ENCODE assay signal across 24 cellular contexts in the genomic region with DNA sequence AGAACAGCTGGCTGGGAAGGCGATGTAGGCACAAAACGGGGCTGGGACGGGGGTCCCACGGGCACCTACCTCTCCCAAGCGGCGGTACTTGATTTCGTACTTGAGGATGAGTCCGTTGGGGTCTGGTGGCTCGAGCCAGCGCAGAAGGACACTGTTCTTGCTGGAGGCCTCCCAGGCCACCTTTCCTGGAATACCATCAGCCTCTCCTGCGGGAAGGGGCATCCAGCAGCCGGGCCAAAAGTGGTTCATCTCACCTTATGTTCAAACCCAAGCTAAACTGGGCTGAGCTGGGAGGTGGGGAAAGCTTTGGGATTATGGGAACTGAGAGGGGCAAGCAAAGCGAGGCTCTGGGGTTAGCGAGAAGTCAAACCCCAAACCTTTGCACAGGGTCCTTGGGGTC. TPM values are rescaled to one million over a fixed set of nuclear protein-coding genes. Genes with fewer than 3 reads are reported as not detected.
A peak's percentile ranks its signal among the peaks of the same experiment; 100 is the strongest.
DNase-seq lines count a peak whose midpoint lies in the region; ATAC-seq, FAIRE-seq and TF ChIP-seq lines count a peak whose summit lies in the region.
"Had no signal": no experiment of that assay in that cellular context is flagged by ENCODE, and none has a peak within 500 bp of the region (broad histone marks: within the 10 kb centered on the region; RNA-seq: fewer than 3 reads in every experiment).

No MANE protein-coding gene starts in this region.

- H3K27me3 Mint-ChIP-seq in CD14-positive monocyte (ENCODE audit: low read depth in 3 of 3), result peaks cover 67 to 92% (median 71%) of the 10 kb centered on the region in 3 donors
- H3K27me3 Mint-ChIP-seq in activated naive CD8-positive, alpha-beta T cell treated with anti-CD3 and anti-CD28 coated beads, Interleukin-2, amount 50 U/mL, for 24 hours, result peaks cover 59% of the 10 kb centered on the region

- H3K79me2 ChIP-seq in keratinocyte (ENCODE audit: control insufficient read depth, insufficient read depth, low read length), result no peaks in the 10 kb centered on the region
- H3K79me2 ChIP-seq: parathyroid adenoma had no signal

- H3K36me3 Mint-ChIP-seq in CD14-positive monocyte, result peaks cover 0 to 1% of the 10 kb centered on the region in 2 donors
- no peaks in the 10 kb centered on the region for H3K36me3 Mint-ChIP-seq in activated naive CD8-positive, alpha-beta T cell treated with anti-CD3 and anti-CD28 coated beads, Interleukin-2, amount 50 U/mL, for 24 hours (ENCODE audit: low read depth)

- no peak for ATAC-seq in activated naive CD8-positive, alpha-beta T cell treated with anti-CD3 and anti-CD28 coated beads, Interleukin-2, amount 50 U/mL, for 24 hours
- ATAC-seq in HG03571 (IDR thresholded peaks at IDR 0.05; ENCODE audit: unreplicated experiment) (no peak), GM18520 (IDR thresholded peaks at IDR 0.05; ENCODE audit: unreplicated experiment) (no peak)
- ATAC-seq: foreskin keratinocyte had no signal

- H3K4me3 Mint-ChIP-seq in CD14-positive monocyte, result peak overlapping the region; percentile 34 to 77
- peak overlapping the region; percentile 32 for H3K4me3 Mint-ChIP-seq in activated naive CD8-positive, alpha-beta T cell treated with anti-CD3 and anti-CD28 coated beads, Interleukin-2, amount 50 U/mL, for 24 hours
- H3K4me3 Mint-ChIP-seq: dendritic cell treated with granulocyte-macrophage colony-stimulating factor and Interleukin-4, amounts not matched to agents 40 ng/mL and 50 ng/mL, for 4 days had no signal

- FAIRE-seq in keratinocyte (lab: Jason Lieb, UNC) (no peak), urothelium cell line (lab: Jason Lieb, UNC) (no peak)
- FAIRE-seq: GM19239 had no signal

- peaks cover 0 to 11% (median 2%) of the 10 kb centered on the region in 7 donors for H3K9me3 Mint-ChIP-seq in CD14-positive monocyte
- no peaks in the 10 kb centered on the region for H3K9me3 Mint-ChIP-seq in activated naive CD8-positive, alpha-beta T cell treated with anti-CD3 and anti-CD28 coated beads, Interleukin-2, amount 50 U/mL, for 24 hours
- H3K9me3 Mint-ChIP-seq: activated naive CD4-positive, alpha-beta T cell treated with anti-CD3 and anti-CD28 coated beads, Interleukin-2, amount 50 U/mL, for 72 hours; dendritic cell treated with granulocyte-macrophage colony-stimulating factor and Interleukin-4, amounts not matched to agents 40 ng/mL and 50 ng/mL, for 4 days had no signal

- H3K27ac ChIP-seq in keratinocyte (ENCODE audit: control insufficient read depth, insufficient read depth, low read length), result no peak overlapping the region
- H3K27ac ChIP-seq: breast epithelium, epithelial cell of prostate, foreskin keratinocyte, parathyroid adenoma, sigmoid colon, uterus had no signal

- H3K27me3 ChIP-seq in H7 (ENCODE audit: control insufficient read depth, insufficient read depth, low read length) (peaks cover 86% of the 10 kb centered on the region), keratinocyte (ENCODE audit: control insufficient read depth, extremely low read depth, insufficient read depth, low read length) (peaks cover 71% of the 10 kb centered on the region)

- no peaks in the 10 kb centered on the region for H3K36me3 ChIP-seq in H7 (replicated peaks; ENCODE audit: control insufficient read depth, insufficient read depth, low read length)
- H3K36me3 ChIP-seq in keratinocyte (ENCODE audit: control insufficient read depth in 2 of 2, extremely low read depth in 1 of 2, insufficient read depth in 2 of 2, low read length in 2 of 2), result no peaks in the 10 kb centered on the region
- H3K36me3 ChIP-seq: breast epithelium, sigmoid colon, uterus had no signal

- no peaks in the 10 kb centered on the region for H3K9me3 ChIP-seq in keratinocyte (ENCODE audit: control insufficient read depth, low read depth, low read length)
- H3K9me3 ChIP-seq: breast epithelium, Caco-2, sigmoid colon, uterus had no signal

- H3K4me2 ChIP-seq in keratinocyte (ENCODE audit: control insufficient read depth, extremely low read depth, insufficient read depth, low read depth, low read length), result peak overlapping the region; percentile 37

- dilution Hi-C loops in keratinocyte (cut with MboI; ENCODE audit: extremely low pct_ligation_motif_present, low sequenced_read_pairs), result no loop called here

- peaks cover 2% of the 10 kb centered on the region for H3K4me1 ChIP-seq in keratinocyte (ENCODE audit: control insufficient read depth, extremely low read depth, insufficient read depth, low read length)
- H3K4me1 ChIP-seq: breast epithelium, Caco-2, foreskin keratinocyte, parathyroid adenoma, uterus had no signal

- H3K27ac Mint-ChIP-seq in CD14-positive monocyte, result no peak overlapping the region
- no peak overlapping the region for H3K27ac Mint-ChIP-seq in activated naive CD8-positive, alpha-beta T cell treated with anti-CD3 and anti-CD28 coated beads, Interleukin-2, amount 50 U/mL, for 24 hours
- H3K27ac Mint-ChIP-seq: activated CD4-positive, alpha-beta T cell treated with anti-CD3 and anti-CD28 coated beads for 36 hours; activated naive CD4-positive, alpha-beta T cell treated with anti-CD3 and anti-CD28 coated beads, Interleukin-2, amount 50 U/mL, for 72 hours; dendritic cell treated with granulocyte-macrophage colony-stimulating factor and Interleukin-4, amounts not matched to agents 40 ng/mL and 50 ng/mL, for 4 days had no signal

- no peak for DNase-seq in CD14-positive monocyte (ENCODE audit: low spot score)
- DNase-seq in H7, result peak; percentile 53
- DNase-seq in activated naive CD8-positive, alpha-beta T cell treated with anti-CD3 and anti-CD28 coated beads, Interleukin-2, amount 50 U/mL, for 24 hours, result no peak
- no peak for DNase-seq in keratinocyte (ENCODE audit: low read depth, low spot score)
- no peak for DNase-seq in DMS153 (lab: John Stamatoyannopoulos, UW)
- DNase-seq in urothelium cell line (ENCODE audit: low spot score), result no peak
- DNase-seq: Caco-2, foreskin keratinocyte, left ventricle myocardium superior, NCI-H69, OCI-M1, SIG-M5, sigmoid colon, uterus had no signal

- TF ChIP-seq CTCF in CD14-positive monocyte (IDR thresholded peaks at IDR 0.05) (no peak), keratinocyte (optimal IDR thresholded peaks at IDR 0.05 in 1 of 3, IDR thresholded peaks at IDR 0.05 in 1 of 3, conservative IDR thresholded peaks at IDR 0.05 in 1 of 3; ENCODE audit: extremely low read depth in 1 of 3, insufficient read depth in 2 of 3, low read length in 3 of 3) (no peak)

- H3K9me1 ChIP-seq in keratinocyte (ENCODE audit: control insufficient read depth, extremely low read depth, insufficient read depth, low read length), result no peaks in the 10 kb centered on the region

- intact Hi-C loops in CD14-positive monocyte (cut with micrococcal nuclease), result no loop called here

- peaks cover 6% of the 10 kb centered on the region for H3K4me1 Mint-ChIP-seq in CD14-positive monocyte
- H3K4me1 Mint-ChIP-seq in activated naive CD8-positive, alpha-beta T cell treated with anti-CD3 and anti-CD28 coated beads, Interleukin-2, amount 50 U/mL, for 24 hours, result peaks cover 26% of the 10 kb centered on the region

- no peak overlapping the region for H2AFZ ChIP-seq in keratinocyte (ENCODE audit: control insufficient read depth, low read length)
- H2AFZ ChIP-seq: parathyroid adenoma had no signal

- peak overlapping the region; percentile 39; the same call in 1 of the 2 replicates for H3K4me3 ChIP-seq in H7 (ENCODE audit: insufficient read depth, low read depth, low read length)
- H3K4me3 ChIP-seq in keratinocyte (ENCODE audit: control insufficient read depth in 2 of 3, extremely low read depth in 1 of 3, insufficient read depth in 2 of 3, low read depth in 1 of 3, low read length in 3 of 3), result no peak overlapping the region
- H3K4me3 ChIP-seq: sigmoid colon, uterus had no signal

- no peak overlapping the region for H3K9ac ChIP-seq in keratinocyte (ENCODE audit: control insufficient read depth, extremely low read depth, insufficient read depth, low read length)
- H3K9ac ChIP-seq: parathyroid adenoma had no signal

- peaks cover 2% of the 10 kb centered on the region for H4K20me1 ChIP-seq in keratinocyte (ENCODE audit: control insufficient read depth, extremely low read depth, insufficient read depth, low read length)

RNA-seq across cellular contexts. Expression of a gene that starts 14.3 kb away (rescaled TPM):
- polyA plus RNA-seq in CD14-positive monocyte (not detected), keratinocyte (not detected in 3 replicates)
- not detected in 2 replicates for total RNA-seq in H7 (2014; rRNA removed; shearing (Covaris generic))
- polyA plus RNA-seq in keratinocyte (2011; ENCODE audit: low read depth), result not detected
- polyA plus RNA-seq in keratinocyte (2011; cell fraction: cytosol; rRNA removed), result not detected in 2 replicates
- polyA plus RNA-seq in keratinocyte (2011; cell fraction: nucleus; rRNA removed), result not detected in 2 replicates
- not detected in 2 replicates for polyA plus RNA-seq in keratinocyte (2012; ENCODE audit: low replicate concordance)
- not detected in 3 replicates for polyA minus RNA-seq in keratinocyte
- polyA minus RNA-seq in keratinocyte (2011; cell fraction: cytosol; rRNA and poly(A)+ RNA removed), result not detected
- not detected in 2 replicates for polyA minus RNA-seq in keratinocyte (2011; cell fraction: nucleus; rRNA and poly(A)+ RNA removed)
- total RNA-seq: Caco-2, foreskin keratinocyte, LHCN-M2, sigmoid colon had no signal
- polyA plus RNA-seq: foreskin keratinocyte had no signal

RNA-seq across cellular contexts. Expression of a gene that starts 16.0 kb away (rescaled TPM):
- polyA plus RNA-seq in CD14-positive monocyte, result not detected
- total RNA-seq in H7 (2014; rRNA removed; shearing (Covaris generic)), result 0.07 and 0.22 TPM in 2 replicates
- polyA plus RNA-seq in keratinocyte, result 0.03 to 0.06 TPM (median 0.05 TPM) in 3 replicates
- not detected for polyA plus RNA-seq in keratinocyte (2011; ENCODE audit: low read depth)
- polyA plus RNA-seq in keratinocyte (2011; cell fraction: cytosol; rRNA removed), result not detected in 2 replicates
- polyA plus RNA-seq in keratinocyte (2011; cell fraction: nucleus; rRNA removed), result 0.07 TPM in 1 of 2 replicates, not detected in the other
- not detected in 2 replicates for polyA plus RNA-seq in keratinocyte (2012; ENCODE audit: low replicate concordance)
- polyA minus RNA-seq in keratinocyte, result not detected in 3 replicates
- not detected for polyA minus RNA-seq in keratinocyte (2011; cell fraction: cytosol; rRNA and poly(A)+ RNA removed)
- polyA minus RNA-seq in keratinocyte (2011; cell fraction: nucleus; rRNA and poly(A)+ RNA removed), result not detected in 2 replicates
- total RNA-seq: Caco-2, foreskin keratinocyte, LHCN-M2 had no signal

RNA-seq across cellular contexts. Expression of a gene that starts 28.0 kb away (rescaled TPM):
- under 1 TPM; 0.17 to 0.20 TPM for polyA plus RNA-seq in CD14-positive monocyte
- 4.3 and 8.4 TPM in 2 replicates for total RNA-seq in H7 (2014; rRNA removed; shearing (Covaris generic))
- 1.9 to 4.5 TPM (median 2.5 TPM) in 3 replicates for polyA plus RNA-seq in keratinocyte
- polyA plus RNA-seq in keratinocyte (2011; ENCODE audit: low read depth), result 0.25 TPM
- polyA plus RNA-seq in keratinocyte (2011; cell fraction: cytosol; rRNA removed), result 1.8 and 4.2 TPM in 2 replicates
- polyA plus RNA-seq in keratinocyte (2011; cell fraction: nucleus; rRNA removed), result 2.9 and 4.9 TPM in 2 replicates
- 2.1 and 6.8 TPM in 2 replicates for polyA plus RNA-seq in keratinocyte (2012; ENCODE audit: low replicate concordance)
- polyA minus RNA-seq in keratinocyte, result 0.83 to 4.2 TPM (median 0.89 TPM) in 3 replicates
- 5.2 TPM for polyA minus RNA-seq in keratinocyte (2011; cell fraction: cytosol; rRNA and poly(A)+ RNA removed)
- 4.2 and 4.4 TPM in 2 replicates for polyA minus RNA-seq in keratinocyte (2011; cell fraction: nucleus; rRNA and poly(A)+ RNA removed)
- total RNA-seq: LHCN-M2 had no signal

RNA-seq across cellular contexts. Expression of a gene that starts 48.9 kb away (rescaled TPM):
- not detected for polyA plus RNA-seq in CD14-positive monocyte
- 1.2 and 1.8 TPM in 2 replicates for total RNA-seq in H7 (2014; rRNA removed; shearing (Covaris generic))
- 4.0 to 4.8 TPM (median 4.2 TPM) in 3 replicates for polyA plus RNA-seq in keratinocyte
- polyA plus RNA-seq in keratinocyte (2011; ENCODE audit: low read depth), result 2.2 TPM
- polyA plus RNA-seq in keratinocyte (2011; cell fraction: cytosol; rRNA removed), result 1.6 and 1.7 TPM in 2 replicates
- 17.9 and 18.0 TPM in 2 replicates for polyA plus RNA-seq in keratinocyte (2011; cell fraction: nucleus; rRNA removed)
- polyA plus RNA-seq in keratinocyte (2012; ENCODE audit: low replicate concordance), result 1.1 and 2.6 TPM in 2 replicates
- 1.7 to 8.4 TPM (median 1.8 TPM) in 3 replicates for polyA minus RNA-seq in keratinocyte
- not detected for polyA minus RNA-seq in keratinocyte (2011; cell fraction: cytosol; rRNA and poly(A)+ RNA removed)
- polyA minus RNA-seq in keratinocyte (2011; cell fraction: nucleus; rRNA and poly(A)+ RNA removed), result 4.1 and 4.8 TPM in 2 replicates
- total RNA-seq: activated CD4-positive, alpha-beta T cell treated with anti-CD3 and anti-CD28 coated beads for 36 hours had no signal
